In genomic region chr2:28680657-28681056, GRCh38 we compare ENCODE assay signal across 1 cellular context.
TF ChIP-seq lines count a peak whose summit lies in the region.

No MANE protein-coding gene starts in this region.

TF ChIP-seq in WTC11, 78 proteins besides CTCF, POLR2A, EP300 and RAD21 (continued from another document):
- TF ChIP-seq STAT6 (CRISPR knock-in tag; conservative IDR thresholded peaks at IDR 0.05; ENCODE audit: low read depth) (no peak), NFYB (CRISPR knock-in tag; conservative IDR thresholded peaks at IDR 0.05; ENCODE audit: low read depth) (no peak), IRF1 (CRISPR knock-in tag; IDR thresholded peaks at IDR 0.05) (no peak), ZNF121 (CRISPR knock-in tag; IDR thresholded peaks at IDR 0.05) (no peak), ARID4B (CRISPR knock-in tag; IDR thresholded peaks at IDR 0.05; ENCODE audit: borderline replicate concordance) (no peak), EMX1 (CRISPR knock-in tag; IDR thresholded peaks at IDR 0.05) (no peak), ZSCAN18 (CRISPR knock-in tag; IDR thresholded peaks at IDR 0.05) (no peak), OVOL2 (CRISPR knock-in tag; IDR thresholded peaks at IDR 0.05; ENCODE audit: borderline replicate concordance) (no peak), PREB (CRISPR knock-in tag; IDR thresholded peaks at IDR 0.05; ENCODE audit: borderline replicate concordance) (no peak), ZNF219 (CRISPR knock-in tag; IDR thresholded peaks at IDR 0.05; ENCODE audit: borderline replicate concordance) (no peak)
